Comparison of ENCODE assay signal across 23 cellular contexts in genomic region chr4:6409381-6409780, GRCh38.
"Had no signal": no experiment of that assay in that cellular context is flagged by ENCODE, and none has a peak within 500 bp of the region (broad histone marks: within the 10 kb centered on the region; RNA-seq: fewer than 3 reads in every experiment).

No MANE protein-coding gene starts in this region.

- FAIRE-seq: colon, endometrium, frontal cortex had no signal

- H3K4me1 ChIP-seq: esophagus muscularis mucosa, foreskin keratinocyte, gastroesophageal sphincter, heart left ventricle, left lung, lower lobe of right lung had no signal

- H3K79me2 ChIP-seq: hepatocyte had no signal

- H3K4me2 ChIP-seq: hepatocyte had no signal

- H3K27me3 ChIP-seq: foreskin keratinocyte had no signal

- H3K27ac ChIP-seq: coronary artery, epithelial cell of prostate, esophagus muscularis mucosa, foreskin keratinocyte, gastroesophageal sphincter, heart left ventricle, hepatocyte, left lung, lower lobe of right lung had no signal

- H3K4me3 ChIP-seq: coronary artery, esophagus muscularis mucosa, gastroesophageal sphincter, heart left ventricle, hepatocyte, left lung, lower lobe of right lung had no signal

- H3K36me3 ChIP-seq: esophagus muscularis mucosa, gastroesophageal sphincter, heart left ventricle, left lung, lower lobe of right lung had no signal

- H3K9me3 ChIP-seq: esophagus muscularis mucosa, heart left ventricle, left lung, lower lobe of right lung had no signal

- DNase-seq: dermis blood vessel endothelial cell; effector CD8-positive, alpha-beta T cell; effector memory CD8-positive, alpha-beta T cell; endodermal cell; foreskin keratinocyte; hypothalamus; immature natural killer cell; islet precursor cell; left cardiac atrium; left ventricle myocardium superior; mesendoderm; midbrain had no signal

- H2AFZ ChIP-seq: hepatocyte had no signal
